8 cellular contexts compared by ENCODE assay signal in the genomic region with DNA sequence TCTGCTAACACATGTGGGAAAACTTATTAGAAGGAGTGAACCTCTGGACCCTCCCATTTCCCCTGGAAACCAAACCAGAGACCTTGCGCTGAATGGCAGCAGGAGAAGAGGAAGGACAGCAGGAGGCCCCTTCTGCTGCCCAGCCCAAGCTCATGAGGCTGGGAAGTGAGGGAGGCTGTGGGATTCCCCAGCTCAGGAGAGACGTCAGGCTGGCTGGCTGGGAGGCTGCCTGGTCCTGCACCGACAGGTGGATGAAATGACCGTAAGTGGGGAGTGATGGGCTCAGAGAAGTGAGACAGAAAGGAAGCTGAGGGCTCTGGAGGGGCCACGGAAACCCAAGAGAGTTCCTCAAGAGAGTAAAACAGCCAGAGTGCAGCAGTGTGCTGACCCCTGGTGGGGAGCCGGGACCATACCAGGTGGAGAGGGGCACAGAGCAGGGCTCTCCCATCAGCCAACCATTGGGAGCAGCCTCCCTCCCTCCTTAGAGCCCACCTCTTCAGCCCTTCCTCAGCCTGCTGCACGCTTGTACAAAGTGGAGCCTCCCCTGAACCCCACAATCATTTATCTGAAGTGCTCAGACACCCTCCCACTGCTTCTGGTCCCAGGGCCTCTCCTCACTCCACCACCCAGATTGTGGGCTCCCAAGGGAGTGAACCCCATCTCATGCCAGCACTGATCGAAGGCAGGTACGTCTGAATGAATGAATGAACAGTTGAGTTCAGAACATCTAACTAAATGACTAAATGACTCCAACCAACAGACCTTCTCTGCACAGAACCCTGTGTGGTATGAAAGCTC. TPM values are rescaled to one million over a fixed set of nuclear protein-coding genes. Genes with fewer than 3 reads are reported as not detected.
DNase-seq lines count a peak whose midpoint lies in the region; ATAC-seq and TF ChIP-seq lines count a peak whose summit lies in the region.

No MANE protein-coding gene starts in this region.

- H3K27ac ChIP-seq in right atrium auricular region = no peak overlapping the region

- peaks cover 0 to 36% of the 10 kb centered on the region in 2 donors for H3K4me1 ChIP-seq in right atrium auricular region

- H3K36me3 Mint-ChIP-seq in activated naive CD4-positive, alpha-beta T cell treated with anti-CD3 and anti-CD28 coated beads for 36 hours (ENCODE audit: low read depth) = no peaks in the 10 kb centered on the region

- peaks cover 36% of the 10 kb centered on the region for H3K4me1 Mint-ChIP-seq in activated naive CD4-positive, alpha-beta T cell treated with anti-CD3 and anti-CD28 coated beads for 36 hours (ENCODE audit: low read depth)

- no peaks in the 10 kb centered on the region for H3K27me3 Mint-ChIP-seq in activated naive CD4-positive, alpha-beta T cell treated with anti-CD3 and anti-CD28 coated beads for 36 hours (ENCODE audit: low read depth)

- no peak overlapping the region for H3K4me3 Mint-ChIP-seq in activated naive CD4-positive, alpha-beta T cell treated with anti-CD3 and anti-CD28 coated beads for 36 hours

- H3K27ac Mint-ChIP-seq in activated naive CD4-positive, alpha-beta T cell treated with anti-CD3 and anti-CD28 coated beads for 36 hours = peak overlapping the region; percentile 20

- no peaks in the 10 kb centered on the region for H3K9me3 Mint-ChIP-seq in activated naive CD4-positive, alpha-beta T cell treated with anti-CD3 and anti-CD28 coated beads for 36 hours

- no peaks in the 10 kb centered on the region for H3K9me3 ChIP-seq in right atrium auricular region

- H3K36me3 ChIP-seq in right atrium auricular region = no peaks in the 10 kb centered on the region

- intact Hi-C loops in activated naive CD4-positive, alpha-beta T cell treated with anti-CD3 and anti-CD28 coated beads for 36 hours (cut with micrococcal nuclease) = no loop called here

- no peaks in the 10 kb centered on the region for H3K27me3 ChIP-seq in right atrium auricular region

- no peak for ATAC-seq in GM19023 (IDR thresholded peaks at IDR 0.05; ENCODE audit: unreplicated experiment)

- peak; percentile 50 to 80 for TF ChIP-seq CTCF in right atrium auricular region (IDR thresholded peaks at IDR 0.05)

- DNase-seq in DMS79 treated with DMSO at 0.1 percent for 48 hours (lab: John Stamatoyannopoulos, UW) (peak; percentile 8), DMS79 (lab: John Stamatoyannopoulos, UW) (no peak), HuH-7.5 (ENCODE audit: low spot score) (peak; percentile 91), RPMI8226 (peak; percentile 70), right atrium auricular region (ENCODE audit: low spot score) (no peak)
- peak; percentile 78 for DNase-seq in activated naive CD4-positive, alpha-beta T cell treated with anti-CD3 and anti-CD28 coated beads for 36 hours
- peak; percentile 45 to 46 for DNase-seq in stimulated activated CD4-positive, alpha-beta T cell treated with anti-CD3 and anti-CD28 coated beads, Interleukin-1b, Interleukin-23, amount 100 ng/mL, for 4 hours (ENCODE audit: low read depth in 2 of 2)

- CTCF ChIA-PET in activated naive CD4-positive, alpha-beta T cell treated with anti-CD3 and anti-CD28 coated beads for 36 hours (lab: Charles Lee) = interaction anchor here (0.6 to 13.8 kb wide), 17 partner anchors 12 to 1034 kb away, joined by 3 to 319 read pairs (median 6); partner anchors contain the start of genes ATG101, SMIM41 and TAMALIN

- no peak overlapping the region for H3K4me3 ChIP-seq in right atrium auricular region

RNA-seq across cellular contexts. Expression of gene TAMALIN, which starts 14.0 kb away (rescaled TPM):
- total RNA-seq in activated naive CD4-positive, alpha-beta T cell treated with anti-CD3 and anti-CD28 coated beads for 36 hours = 10 to 100 TPM; 14.7 to 14.8 TPM
- 10 to 100 TPM; 17.6 to 23.2 TPM for total RNA-seq in right atrium auricular region

RNA-seq across cellular contexts. Expression of gene NR4A1, which starts 30.5 kb away (rescaled TPM):
- total RNA-seq in activated naive CD4-positive, alpha-beta T cell treated with anti-CD3 and anti-CD28 coated beads for 36 hours = 10 to 100 TPM; 64.2 to 64.8 TPM
- total RNA-seq in right atrium auricular region = 100 to 1,000 TPM; 150 to 238 TPM

RNA-seq across cellular contexts. Expression of gene ATG101, which starts 49.0 kb away (rescaled TPM):
- total RNA-seq in activated naive CD4-positive, alpha-beta T cell treated with anti-CD3 and anti-CD28 coated beads for 36 hours = 10 to 100 TPM; 21.8 to 22.0 TPM
- 10 to 100 TPM; 26.8 to 36.9 TPM for total RNA-seq in right atrium auricular region

RNA-seq across cellular contexts. Expression of gene SMIM41, which starts 58.8 kb away (rescaled TPM):
- not detected for total RNA-seq in activated naive CD4-positive, alpha-beta T cell treated with anti-CD3 and anti-CD28 coated beads for 36 hours
- 1 to 10 TPM in 1 of 2 donors, under 1 TPM in 1; 0.44 to 3.2 TPM for total RNA-seq in right atrium auricular region

Comparison
In these comparisons a context has a peak if more than half of its experiments do, and no peak if none do; other contexts are left out.
1. DNase-seq: peak in DMS79 treated with DMSO at 0.1 percent for 48 hours (single experiment), HuH-7.5 (single experiment), RPMI8226 (single experiment), activated naive CD4-positive, alpha-beta T cell treated with anti-CD3 and anti-CD28 coated beads for 36 hours (single experiment) and stimulated activated CD4-positive, alpha-beta T cell treated with anti-CD3 and anti-CD28 coated beads, Interleukin-1b, Interleukin-23, amount 100 ng/mL, for 4 hours (2 of 2); none in DMS79 (single experiment) and right atrium auricular region (single experiment).